Comparison of ENCODE assay signal across 11 cellular contexts in genomic region chr19:34343751-34344150, GRCh38.
"Had no signal": no experiment of that assay in that cellular context is flagged by ENCODE, and none has a peak within 500 bp of the region (broad histone marks: within the 10 kb centered on the region; RNA-seq: fewer than 3 reads in every experiment).

No MANE protein-coding gene starts in this region.

- FAIRE-seq: H1, H54 had no signal

- H3K9me3 ChIP-seq: HAP-1 had no signal

- H3K27ac Mint-ChIP-seq: GM23338, HFFc6 had no signal

- H3K9ac ChIP-seq: GM23248 had no signal

- H3K4me1 ChIP-seq: HAP-1 had no signal

- ATAC-seq: GM23338, HCT116 had no signal

- H3K4me3 Mint-ChIP-seq: GM23338, H9, HFFc6 had no signal

- H3K27ac ChIP-seq: GM23248 had no signal

- H2AFZ ChIP-seq: GM23248, GM23338 had no signal

- H3K4me1 Mint-ChIP-seq: GM23338 had no signal

- H3K4me3 ChIP-seq: GM23248, GM23338, HAP-1 had no signal

- DNase-seq: GM23248, GOT3, H7, H9, HCEC 1CT, HFFc6 had no signal

- H3K4me2 ChIP-seq: GM23338 had no signal
